ENCODE assay signal across 8 cellular contexts in genomic region chr10:102752934-102753664, GRCh38. TPM values are rescaled to one million over a fixed set of nuclear protein-coding genes. Genes with fewer than 3 reads are reported as not detected.
A peak's percentile ranks its signal among the peaks of the same experiment; 100 is the strongest.
DNase-seq lines count a peak whose midpoint lies in the region; ATAC-seq lines count a peak whose summit lies in the region.

No MANE protein-coding gene starts in this region.

- H3K4me3 Mint-ChIP-seq in natural killer cell treated with Interleukin-12 subunit alpha and Interleukin-12 subunit beta and Interleukin-15 and Interleukin-18, amount 100 ng/mL, for 72 hours, result no peak overlapping the region

- peaks cover 31 to 44% of the 10 kb centered on the region in 2 donors for H3K4me1 Mint-ChIP-seq in natural killer cell treated with Interleukin-12 subunit alpha and Interleukin-12 subunit beta and Interleukin-15 and Interleukin-18, amount 100 ng/mL, for 72 hours (ENCODE audit: low read depth in 2 of 2)

- H3K27me3 ChIP-seq in SJSA1 (replicated peaks), result no peaks in the 10 kb centered on the region
- no peaks in the 10 kb centered on the region for H3K27me3 ChIP-seq in esophagus (ENCODE audit: control insufficient read depth in 1 of 2, insufficient read depth in 2 of 2, low read length in 2 of 2)

- no peaks in the 10 kb centered on the region for H3K36me3 Mint-ChIP-seq in natural killer cell treated with Interleukin-12 subunit alpha and Interleukin-12 subunit beta and Interleukin-15 and Interleukin-18, amount 100 ng/mL, for 72 hours

- H3K9me3 ChIP-seq in SJSA1 (replicated peaks), result no peaks in the 10 kb centered on the region
- no peaks in the 10 kb centered on the region for H3K9me3 ChIP-seq in esophagus (ENCODE audit: control insufficient read depth in 2 of 2, insufficient read depth in 1 of 2, low read depth in 1 of 2, low read length in 1 of 2)

- no peaks in the 10 kb centered on the region for H3K27me3 Mint-ChIP-seq in natural killer cell treated with Interleukin-12 subunit alpha and Interleukin-12 subunit beta and Interleukin-15 and Interleukin-18, amount 100 ng/mL, for 72 hours

- H3K9me3 Mint-ChIP-seq in natural killer cell treated with Interleukin-12 subunit alpha and Interleukin-12 subunit beta and Interleukin-15 and Interleukin-18, amount 100 ng/mL, for 72 hours, result no peaks in the 10 kb centered on the region

- peak overlapping the region; percentile 28 to 37 for H3K27ac Mint-ChIP-seq in natural killer cell treated with Interleukin-12 subunit alpha and Interleukin-12 subunit beta and Interleukin-15 and Interleukin-18, amount 100 ng/mL, for 72 hours

- DNase-seq in Ammon's horn (ENCODE audit: low spot score) (peak; percentile 64), GM19238 (ENCODE audit: insufficient read length, low spot score) (peak; percentile 32), SJSA1 (ENCODE audit: low read depth in 1 of 2, low spot score in 2 of 2) (peak; percentile 80 to 95), 8988T (no peak)
- DNase-seq in natural killer cell treated with Interleukin-12 subunit alpha and Interleukin-12 subunit beta and Interleukin-15 and Interleukin-18, amount 100 ng/mL, for 72 hours (ENCODE audit: low spot score), result no peak
- DNase-seq in activated effector memory CD4-positive, alpha-beta T cell treated with Interleukin-2 at 50 U/mL for 16 hours, result no peak

- peaks cover 23% of the 10 kb centered on the region for H3K4me1 ChIP-seq in SJSA1 (replicated peaks)
- H3K4me1 ChIP-seq in esophagus (ENCODE audit: control insufficient read depth in 2 of 2, insufficient read depth in 2 of 2, low read length in 1 of 2), result peaks cover 0 to 10% of the 10 kb centered on the region in 2 donors

- H3K4me3 ChIP-seq in SJSA1 (no peak overlapping the region), esophagus (ENCODE audit: low read depth in 1 of 2, low read length in 2 of 2) (no peak overlapping the region)

- H3K36me3 ChIP-seq in SJSA1 (no peaks in the 10 kb centered on the region), esophagus (ENCODE audit: control insufficient read depth in 2 of 2, insufficient read depth in 2 of 2, low read length in 1 of 2) (no peaks in the 10 kb centered on the region)

- peak; percentile 46 to 61 for ATAC-seq in natural killer cell treated with Interleukin-12 subunit alpha and Interleukin-12 subunit beta and Interleukin-15 and Interleukin-18, amount 100 ng/mL, for 72 hours
- no peak for ATAC-seq in HG02759 (IDR thresholded peaks at IDR 0.05; ENCODE audit: unreplicated experiment)

- H3K27ac ChIP-seq in SJSA1, result peak overlapping the region; percentile 26; the same call in 1 of the 2 replicates
- peak overlapping the region; percentile 72 for H3K27ac ChIP-seq in esophagus (ENCODE audit: low read depth in 2 of 2, low read length in 1 of 2)

- WGBS in esophagus, 2 donors, result 68 to 76% methylated on average over 4 of the region's 4 CpGs

RNA-seq across cellular contexts. Expression of gene WBP1L, which starts 9.4 kb away (rescaled TPM):
- total RNA-seq in SJSA1 (2014; rRNA removed; shearing (Covaris generic)), result 13.3 and 21.0 TPM in 2 replicates
- 10 to 100 TPM; 13.4 to 17.1 TPM for polyA plus RNA-seq in esophagus
- 10 to 100 TPM; 21.0 to 33.1 TPM for total RNA-seq in natural killer cell treated with Interleukin-12 subunit alpha and Interleukin-12 subunit beta and Interleukin-15 and Interleukin-18, amount 100 ng/mL, for 72 hours

RNA-seq across cellular contexts. Expression of gene SFXN2, which starts 38.7 kb away (rescaled TPM):
- 1.1 and 3.1 TPM in 2 replicates for total RNA-seq in SJSA1 (2014; rRNA removed; shearing (Covaris generic))
- 1 to 10 TPM; 3.5 to 5.7 TPM for polyA plus RNA-seq in esophagus
- total RNA-seq in natural killer cell treated with Interleukin-12 subunit alpha and Interleukin-12 subunit beta and Interleukin-15 and Interleukin-18, amount 100 ng/mL, for 72 hours, result 10 to 100 TPM; 13.2 to 39.6 TPM

RNA-seq across cellular contexts. Expression of gene ARL3, which starts 38.9 kb away (rescaled TPM):
- 12.1 and 14.3 TPM in 2 replicates for total RNA-seq in SJSA1 (2014; rRNA removed; shearing (Covaris generic))
- polyA plus RNA-seq in esophagus, result 1 to 10 TPM; 2.2 to 4.6 TPM
- 1 to 10 TPM; 3.0 to 4.5 TPM for total RNA-seq in natural killer cell treated with Interleukin-12 subunit alpha and Interleukin-12 subunit beta and Interleukin-15 and Interleukin-18, amount 100 ng/mL, for 72 hours

Comparison
In these comparisons a context has a peak if more than half of its experiments do, and no peak if none do; other contexts are left out.
1. DNase-seq: peak in Ammon's horn (single experiment), GM19238 (single experiment) and SJSA1 (2 of 2); none in natural killer cell treated with Interleukin-12 subunit alpha and Interleukin-12 subunit beta and Interleukin-15 and Interleukin-18, amount 100 ng/mL, for 72 hours (single experiment), 8988T (single experiment) and activated effector memory CD4-positive, alpha-beta T cell treated with Interleukin-2 at 50 U/mL for 16 hours (single experiment).